Comparison of ENCODE assay signal across 11 cellular contexts in genomic region chr9:92740969-92741368, GRCh38. TPM values are rescaled to one million over a fixed set of nuclear protein-coding genes. Genes with fewer than 3 reads are reported as not detected.
DNase-seq lines count a peak whose midpoint lies in the region; TF ChIP-seq lines count a peak whose summit lies in the region.
"Had no signal": no experiment of that assay in that cellular context is flagged by ENCODE, and none has a peak within 500 bp of the region (broad histone marks: within the 10 kb centered on the region; RNA-seq: fewer than 3 reads in every experiment).

No MANE protein-coding gene starts in this region.

- H3K4me1 ChIP-seq in mammary epithelial cell (ENCODE audit: insufficient read depth, low read length) (peaks cover 50% of the 10 kb centered on the region), muscle layer of colon (ENCODE audit: insufficient read depth, low read length) (peaks cover 66% of the 10 kb centered on the region)

- H3K4me3 ChIP-seq in mammary epithelial cell (replicated peaks in 1 of 3; ENCODE audit: insufficient read depth in 1 of 3, low read depth in 2 of 3, low read length in 3 of 3), result no peak overlapping the region
- peak overlapping the region in 1 of 2 donors; percentile 38 for H3K4me3 ChIP-seq in muscle layer of colon (ENCODE audit: low read depth in 1 of 2, low read length in 2 of 2)

- 96% methylated on average over 3 of the region's 3 CpGs for WGBS in mammary epithelial cell (ENCODE audit: low coverage, missing lambda C conversion rate)

- H3K9me3 ChIP-seq in mammary epithelial cell (replicated peaks; ENCODE audit: insufficient read depth, low read length) (no peaks in the 10 kb centered on the region), muscle layer of colon (ENCODE audit: low read length) (no peaks in the 10 kb centered on the region)

- H3K4me3 Mint-ChIP-seq in activated T-cell treated with anti-CD3 and anti-CD28 coated beads, Interleukin-2, amount 50 U/mL, for 24 hours, result no peak overlapping the region
- no peak overlapping the region for H3K4me3 Mint-ChIP-seq in osteocyte (ENCODE audit: unreplicated experiment)

- H3K36me3 ChIP-seq in mammary epithelial cell (ENCODE audit: insufficient read depth, low read length) (no peaks in the 10 kb centered on the region), muscle layer of colon (ENCODE audit: insufficient read depth, low read length) (no peaks in the 10 kb centered on the region)

- DNase-seq in activated T-cell treated with anti-CD3 and anti-CD28 coated beads, Interleukin-2, amount 50 U/mL, for 24 hours, result no peak
- no peak for DNase-seq in activated T-cell treated with anti-CD3 and anti-CD28 coated beads, Interleukin-2, amount 50 U/mL, for 1 hour
- DNase-seq in mammary epithelial cell (no peak), osteocyte (ENCODE audit: extremely low spot score, unreplicated experiment) (no peak), globus pallidus (ENCODE audit: low spot score) (no peak), NCI-H2227 (lab: John Stamatoyannopoulos, UW; ENCODE audit: unreplicated experiment) (no peak)
- DNase-seq: DMS153, foreskin melanocyte, NCI-H2171 had no signal

- H3K4me1 Mint-ChIP-seq in activated T-cell treated with anti-CD3 and anti-CD28 coated beads, Interleukin-2, amount 50 U/mL, for 24 hours (ENCODE audit: low read depth), result peaks cover 84% of the 10 kb centered on the region
- peaks cover 33% of the 10 kb centered on the region for H3K4me1 Mint-ChIP-seq in osteocyte (ENCODE audit: unreplicated experiment)

- peaks cover 2% of the 10 kb centered on the region for H4K20me1 ChIP-seq in mammary epithelial cell (ENCODE audit: insufficient read depth, low read length)

- H3K27ac Mint-ChIP-seq in activated T-cell treated with anti-CD3 and anti-CD28 coated beads, Interleukin-2, amount 50 U/mL, for 24 hours, result peak overlapping the region; percentile 2
- H3K27ac Mint-ChIP-seq in osteocyte (ENCODE audit: unreplicated experiment), result no peak overlapping the region

- H2AFZ ChIP-seq in mammary epithelial cell (ENCODE audit: low read depth, low read length), result no peak overlapping the region

- no peaks in the 10 kb centered on the region for H3K27me3 Mint-ChIP-seq in activated T-cell treated with anti-CD3 and anti-CD28 coated beads, Interleukin-2, amount 50 U/mL, for 24 hours
- no peaks in the 10 kb centered on the region for H3K27me3 Mint-ChIP-seq in osteocyte (ENCODE audit: unreplicated experiment)

- TF ChIP-seq CTCF in mammary epithelial cell (conservative IDR thresholded peaks at IDR 0.05 in 1 of 2, IDR thresholded peaks at IDR 0.05 in 1 of 2; ENCODE audit: extremely low read depth in 1 of 2, insufficient read depth in 1 of 2, low read depth in 1 of 2, low read length in 2 of 2) (no peak), osteocyte (IDR thresholded peaks at IDR 0.05) (no peak)

- peak overlapping the region; percentile 21 for H3K9ac ChIP-seq in mammary epithelial cell (ENCODE audit: insufficient read depth, low read length)
- no peak overlapping the region for H3K9ac ChIP-seq in muscle layer of colon (ENCODE audit: low read length)

- no peaks in the 10 kb centered on the region for H3K9me3 Mint-ChIP-seq in activated T-cell treated with anti-CD3 and anti-CD28 coated beads, Interleukin-2, amount 50 U/mL, for 24 hours
- H3K9me3 Mint-ChIP-seq in osteocyte (ENCODE audit: unreplicated experiment), result no peaks in the 10 kb centered on the region

- intact Hi-C loops in mammary epithelial cell (cut with micrococcal nuclease), result no loop called here

- H3K27me3 ChIP-seq in mammary epithelial cell (ENCODE audit: insufficient read depth, low read length) (no peaks in the 10 kb centered on the region), muscle layer of colon (ENCODE audit: control insufficient read depth in 1 of 2, insufficient read depth in 2 of 2, low read length in 2 of 2) (no peaks in the 10 kb centered on the region)

- peak overlapping the region; percentile 51 for H3K4me2 ChIP-seq in mammary epithelial cell (ENCODE audit: insufficient read depth, low read depth, low read length)

- in situ Hi-C loops in mammary epithelial cell (cut with MboI; ENCODE audit: low sequenced_read_pairs in 2 of 2), result no loop called here

- no peaks in the 10 kb centered on the region for H3K36me3 Mint-ChIP-seq in activated T-cell treated with anti-CD3 and anti-CD28 coated beads, Interleukin-2, amount 50 U/mL, for 24 hours (ENCODE audit: low read depth)
- H3K36me3 Mint-ChIP-seq in osteocyte (ENCODE audit: unreplicated experiment), result no peaks in the 10 kb centered on the region

- dilution Hi-C loops in mammary epithelial cell (cut with HindIII; ENCODE audit: low sequenced_read_pairs), result no loop called here

- CTCF ChIA-PET in mammary epithelial cell (lab: Charles Lee; ENCODE audit: low non-redundant PET), result no interaction called here

- no TSS peak for BruUV-seq in mammary epithelial cell (replicated peaks; lab: Mats Ljungman, UMichigan)

- H3K27ac ChIP-seq in mammary epithelial cell (ENCODE audit: insufficient read depth, low read depth, low read length), result peak overlapping the region; percentile 70
- peak overlapping the region; percentile 24 for H3K27ac ChIP-seq in muscle layer of colon (ENCODE audit: low read depth, low read length)
- peak overlapping the region; percentile 51 for H3K27ac ChIP-seq in temporal lobe (ENCODE audit: low read depth, low read length)

- H3K79me2 ChIP-seq in mammary epithelial cell (ENCODE audit: insufficient read depth, low read length), result peaks cover 99% of the 10 kb centered on the region

RNA-seq across cellular contexts. Expression of gene BICD2, which starts 23.7 kb away (rescaled TPM):
- total RNA-seq in mammary epithelial cell, result 10 to 100 TPM; 57.6 to 98.9 TPM
- polyA plus RNA-seq in mammary epithelial cell, result 15.2 TPM
- polyA minus RNA-seq in mammary epithelial cell, result 26.5 TPM
- total RNA-seq in temporal lobe, result 25.1 TPM
- 34.8 and 35.4 TPM in 2 replicates for total RNA-seq in osteocyte
